16 cellular contexts compared by ENCODE assay signal in genomic region chr13:33150662-33151061, GRCh38.
"Had no signal": no experiment of that assay in that cellular context is flagged by ENCODE, and none has a peak within 500 bp of the region (broad histone marks: within the 10 kb centered on the region; RNA-seq: fewer than 3 reads in every experiment).

No MANE protein-coding gene starts in this region.

- H3K4me3 Mint-ChIP-seq: activated CD4-positive, alpha-beta T cell treated with anti-CD3 and anti-CD28 coated beads, Interleukin-2, amount 10 ng/mL, durations not matched to agents 24 days and 14 days; activated CD8-positive, alpha-beta T cell treated with anti-CD3 and anti-CD28 coated beads, Interleukin-2, amount 10 ng/mL, durations not matched to agents 7 days and 5 days; mesothelial cell of epicardium; natural killer cell treated with Interleukin-12 subunit alpha and Interleukin-12 subunit beta and Interleukin-15 and Interleukin-18, amount 100 ng/mL, for 72 hours had no signal

- H3K27me3 ChIP-seq: tibial nerve, vagina had no signal

- H3K27ac Mint-ChIP-seq: activated CD4-positive, alpha-beta T cell treated with anti-CD3 and anti-CD28 coated beads, Interleukin-2, amount 10 ng/mL, durations not matched to agents 24 days and 14 days; activated CD8-positive, alpha-beta T cell treated with anti-CD3 and anti-CD28 coated beads, Interleukin-2, amount 10 ng/mL, durations not matched to agents 7 days and 5 days; natural killer cell treated with Interleukin-12 subunit alpha and Interleukin-12 subunit beta and Interleukin-15 and Interleukin-18, amount 100 ng/mL, for 72 hours had no signal

- H3K9me3 Mint-ChIP-seq: natural killer cell treated with Interleukin-12 subunit alpha and Interleukin-12 subunit beta and Interleukin-15 and Interleukin-18, amount 100 ng/mL, for 72 hours had no signal

- H3K27me3 Mint-ChIP-seq: activated CD4-positive, alpha-beta T cell treated with anti-CD3 and anti-CD28 coated beads, Interleukin-2, amount 10 ng/mL, durations not matched to agents 24 days and 14 days had no signal

- H3K9me3 ChIP-seq: tibial nerve, vagina had no signal

- H3K27ac ChIP-seq: vagina had no signal

- H3K36me3 ChIP-seq: vagina had no signal

- DNase-seq: activated CD4-positive, alpha-beta T cell treated with anti-CD3 and anti-CD28 coated beads, Interleukin-2, amount 10 ng/mL, durations not matched to agents 24 days and 14 days; activated CD8-positive, alpha-beta memory T cell treated with anti-CD3 and anti-CD28 coated beads, Interleukin-2, amount 50 U/mL, for 4 hours; activated CD8-positive, alpha-beta T cell treated with anti-CD3 and anti-CD28 coated beads, Interleukin-2, amount 10 ng/mL, durations not matched to agents 7 days and 5 days; activated effector memory CD4-positive, alpha-beta T cell treated with Interleukin-2 at 50 U/mL for 16 hours; activated naive CD4-positive, alpha-beta T cell treated with anti-CD3 and anti-CD28 coated beads, Interleukin-2, amount 50 U/mL, for 16 hours; activated T-cell treated with anti-CD3 and anti-CD28 coated beads, Interleukin-2, amount 50 U/mL, for 48 hours; effector memory CD4-positive, alpha-beta T cell; kidney; stimulated activated CD4-positive, alpha-beta T cell treated with anti-CD3 and anti-CD28 coated beads, Interleukin-2, amount 100 ng/mL, for 24 hours; stimulated activated naive CD8-positive, alpha-beta T cell treated with anti-CD3 and anti-CD28 coated beads, Interleukin-15, Interleukin-2, amounts not matched to agents 100 U/mL and 50 U/mL, for 24 hours; T1000 had no signal

- ATAC-seq: activated CD8-positive, alpha-beta T cell treated with anti-CD3 and anti-CD28 coated beads, Interleukin-2, amount 10 ng/mL, durations not matched to agents 7 days and 5 days; left lobe of liver; natural killer cell treated with Interleukin-12 subunit alpha and Interleukin-12 subunit beta and Interleukin-15 and Interleukin-18, amount 100 ng/mL, for 72 hours; stimulated activated naive CD8-positive, alpha-beta T cell treated with anti-CD3 and anti-CD28 coated beads, Interleukin-15, Interleukin-2, amounts not matched to agents 100 U/mL and 50 U/mL, for 24 hours had no signal

- H3K4me3 ChIP-seq: tibial nerve, vagina had no signal
